Comparison of ENCODE assay signal across 9 cellular contexts in genomic region chr1:160416369-160416768, GRCh38.
DNase-seq lines count a peak whose midpoint lies in the region; ATAC-seq and TF ChIP-seq lines count a peak whose summit lies in the region.
"Had no signal": no experiment of that assay in that cellular context is flagged by ENCODE, and none has a peak within 500 bp of the region (broad histone marks: within the 10 kb centered on the region; RNA-seq: fewer than 3 reads in every experiment).

No MANE protein-coding gene starts in this region.

- in situ Hi-C loops in astrocyte of the spinal cord (cut with HindIII; ENCODE audit: low sequenced_read_pairs): no loop called here

- DNase-seq in NCI-H1417 (lab: John Stamatoyannopoulos, UW) (peak; percentile 10 to 51 (median 18)), NCI-H1417 treated with DMSO at 0.1 percent for 48 hours (lab: John Stamatoyannopoulos, UW) (no peak), Kasumi-1 (lab: John Stamatoyannopoulos, UW) (peak; percentile 49 to 73), astrocyte of the spinal cord (ENCODE audit: low read depth, low spot score) (peak; percentile 49), NOMO-1 treated with DMSO at 0.1 percent for 48 hours (lab: John Stamatoyannopoulos, UW; ENCODE audit: unreplicated experiment) (no peak)

- H3K27ac Mint-ChIP-seq in nephron: no peak overlapping the region

- H3K4me3 Mint-ChIP-seq in nephron: no peak overlapping the region

- ATAC-seq in GM18520 (IDR thresholded peaks at IDR 0.05; ENCODE audit: unreplicated experiment) (no peak), HG02970 (IDR thresholded peaks at IDR 0.05; ENCODE audit: low FRiP score, unreplicated experiment) (no peak)

- TF ChIP-seq CTCF in astrocyte of the spinal cord (IDR thresholded peaks at IDR 0.05; ENCODE audit: low read depth, low read length) (peak; percentile 69), nephron (IDR thresholded peaks at IDR 0.05; ENCODE audit: unreplicated experiment in 3 of 3) (peak in 2 of 3 experiments; percentile 26 to 30)

- H3K9me3 Mint-ChIP-seq in nephron: no peaks in the 10 kb centered on the region

- H3K36me3 Mint-ChIP-seq in nephron (ENCODE audit: low read depth): peaks cover 34% of the 10 kb centered on the region

- no peak overlapping the region for H3K4me3 ChIP-seq in astrocyte of the spinal cord (ENCODE audit: low read depth, low read length)
- H3K4me3 ChIP-seq: BLaER1 had no signal

- H3K27me3 Mint-ChIP-seq in nephron (ENCODE audit: low read depth): no peaks in the 10 kb centered on the region

- H3K4me1 Mint-ChIP-seq in nephron: peaks cover 18% of the 10 kb centered on the region

Comparison
In these comparisons a context has a peak if more than half of its experiments do, and no peak if none do; other contexts are left out.
1. DNase-seq: peak in NCI-H1417 (3 of 3), Kasumi-1 (2 of 2) and astrocyte of the spinal cord (single experiment); none in NCI-H1417 treated with DMSO at 0.1 percent for 48 hours (single experiment) and NOMO-1 treated with DMSO at 0.1 percent for 48 hours (single experiment).